ENCODE assay signal across 8 cellular contexts in genomic region chr15:70023769-70024491, GRCh38.
DNase-seq lines count a peak whose midpoint lies in the region; TF ChIP-seq lines count a peak whose summit lies in the region.

No MANE protein-coding gene starts in this region.

- peaks cover 31% of the 10 kb centered on the region for H3K27me3 Mint-ChIP-seq in activated CD4-positive, alpha-beta memory T cell treated with anti-CD3 and anti-CD28 coated beads, Interleukin-2, amount 10 ng/mL, durations not matched to agents 7 days and 5 days
- H3K27me3 Mint-ChIP-seq in Calu3 (ENCODE audit: unreplicated experiment) = peaks cover 98% of the 10 kb centered on the region

- H3K27me3 ChIP-seq in right atrium auricular region (no peaks in the 10 kb centered on the region), tibial nerve (no peaks in the 10 kb centered on the region)

- TF ChIP-seq POLR2A in tibial nerve (IDR thresholded peaks at IDR 0.05) = no peak

- CTCF ChIA-PET in activated CD4-positive, alpha-beta memory T cell treated with anti-CD3 and anti-CD28 coated beads, Interleukin-2, amount 10 ng/mL, durations not matched to agents 7 days and 5 days (lab: Charles Lee) = interaction anchor here (0.7 to 2.4 kb wide), 5 partner anchors 17 to 561 kb away, joined by 3 to 13 read pairs (median 5); partner anchors contain the start of gene TLE3
- CTCF ChIA-PET in Calu3 (lab: Charles Lee) = interaction anchor here (0.6 to 2.8 kb wide), 2 partner anchors 8 to 12 kb away, joined by 3 to 10 read pairs; no protein-coding TSS in a partner anchor

- H3K9me3 ChIP-seq in right atrium auricular region (no peaks in the 10 kb centered on the region), tibial nerve (no peaks in the 10 kb centered on the region)

- 25 to 35% methylated on average over 16 of the region's 16 CpGs for WGBS in tibial nerve, 2 donors

- intact Hi-C loops in Calu3 (cut with micrococcal nuclease; ENCODE audit: unreplicated experiment) = no loop called here

- H3K9me3 Mint-ChIP-seq in activated CD4-positive, alpha-beta memory T cell treated with anti-CD3 and anti-CD28 coated beads, Interleukin-2, amount 10 ng/mL, durations not matched to agents 7 days and 5 days = no peaks in the 10 kb centered on the region
- H3K9me3 Mint-ChIP-seq in Calu3 (ENCODE audit: low read depth, unreplicated experiment) = no peaks in the 10 kb centered on the region

- TF ChIP-seq CTCF in right atrium auricular region (IDR thresholded peaks at IDR 0.05) = no peak
- peak in 1 of 5 experiments; percentile 19 for TF ChIP-seq CTCF in tibial nerve (IDR thresholded peaks at IDR 0.05)
- TF ChIP-seq CTCF in Calu3 (IDR thresholded peaks at IDR 0.05; ENCODE audit: unreplicated experiment) = no peak

- no peaks in the 10 kb centered on the region for H3K36me3 ChIP-seq in right atrium auricular region
- no peaks in the 10 kb centered on the region for H3K36me3 ChIP-seq in tibial nerve

- peak in 1 of 2 donors; percentile 73 for TF ChIP-seq EP300 in tibial nerve (IDR thresholded peaks at IDR 0.05)

- no TSS peak for BruUV-seq in Calu3 (replicated peaks; lab: Mats Ljungman, UMichigan)

- H3K4me3 ChIP-seq in right atrium auricular region (no peak overlapping the region), tibial nerve (no peak overlapping the region)

- peak overlapping the region; percentile 77 for H3K27ac Mint-ChIP-seq in activated CD4-positive, alpha-beta memory T cell treated with anti-CD3 and anti-CD28 coated beads, Interleukin-2, amount 10 ng/mL, durations not matched to agents 7 days and 5 days
- no peak overlapping the region for H3K27ac Mint-ChIP-seq in Calu3 (ENCODE audit: unreplicated experiment)

- H3K27ac ChIP-seq in right atrium auricular region (peak overlapping the region in 1 of 2 donors; percentile 3), tibial nerve (peak overlapping the region in 3 of 4 donors; percentile 66 to 90 (median 80))

- peaks cover 0 to 33% of the 10 kb centered on the region in 2 donors for H3K4me1 ChIP-seq in right atrium auricular region
- H3K4me1 ChIP-seq in tibial nerve = peaks cover 0 to 34% (median 15%) of the 10 kb centered on the region in 4 donors

- no peak overlapping the region for H3K4me3 Mint-ChIP-seq in activated CD4-positive, alpha-beta memory T cell treated with anti-CD3 and anti-CD28 coated beads, Interleukin-2, amount 10 ng/mL, durations not matched to agents 7 days and 5 days
- H3K4me3 Mint-ChIP-seq in Calu3 (ENCODE audit: low read depth, unreplicated experiment) = no peak overlapping the region

- H3K4me1 Mint-ChIP-seq in activated CD4-positive, alpha-beta memory T cell treated with anti-CD3 and anti-CD28 coated beads, Interleukin-2, amount 10 ng/mL, durations not matched to agents 7 days and 5 days = peaks cover 23% of the 10 kb centered on the region
- H3K4me1 Mint-ChIP-seq in Calu3 (ENCODE audit: low read depth, unreplicated experiment) = no peaks in the 10 kb centered on the region

- POLR2A ChIA-PET in activated CD4-positive, alpha-beta memory T cell treated with anti-CD3 and anti-CD28 coated beads, Interleukin-2, amount 10 ng/mL, durations not matched to agents 7 days and 5 days (lab: Charles Lee) = interaction anchor here (0.7 to 2.6 kb wide), 10 partner anchors 8 to 512 kb away, joined by 3 to 37 read pairs (median 4); partner anchors contain the start of gene TLE3

- H3K36me3 Mint-ChIP-seq in activated CD4-positive, alpha-beta memory T cell treated with anti-CD3 and anti-CD28 coated beads, Interleukin-2, amount 10 ng/mL, durations not matched to agents 7 days and 5 days (ENCODE audit: low read depth) = no peaks in the 10 kb centered on the region
- no peaks in the 10 kb centered on the region for H3K36me3 Mint-ChIP-seq in Calu3 (ENCODE audit: insufficient read depth, unreplicated experiment)

- peak; percentile 28 for DNase-seq in SKM-1 treated with dmso at 0.1 percent for 144 hours (lab: John Stamatoyannopoulos, UW; ENCODE audit: unreplicated experiment)
- DNase-seq in SKM-1 (lab: John Stamatoyannopoulos, UW; ENCODE audit: unreplicated experiment) = no peak
- DNase-seq in activated CD4-positive, alpha-beta memory T cell treated with anti-CD3 and anti-CD28 coated beads, Interleukin-2, amount 10 ng/mL, durations not matched to agents 7 days and 5 days = no peak
- peak; percentile 71 for DNase-seq in right atrium auricular region (ENCODE audit: low spot score)
- peak; percentile 46 to 74 for DNase-seq in tibial nerve (ENCODE audit: low spot score in 2 of 2)
- DNase-seq in stimulated activated naive CD4-positive, alpha-beta T cell treated with Interleukin-2 at 50 U/mL for 16 hours (lab: John Stamatoyannopoulos, UW) = no peak
- DNase-seq in Calu3 = no peak
- no peak for DNase-seq in islet precursor cell

Comparison
In these comparisons a context has a peak if more than half of its experiments do, and no peak if none do; other contexts are left out.
1. DNase-seq: peak in SKM-1 treated with dmso at 0.1 percent for 144 hours (single experiment), right atrium auricular region (single experiment) and tibial nerve (2 of 2); none in SKM-1 (single experiment), activated CD4-positive, alpha-beta memory T cell treated with anti-CD3 and anti-CD28 coated beads, Interleukin-2, amount 10 ng/mL, durations not matched to agents 7 days and 5 days (single experiment), stimulated activated naive CD4-positive, alpha-beta T cell treated with Interleukin-2 at 50 U/mL for 16 hours (single experiment), Calu3 (single experiment) and islet precursor cell (single experiment).